Comparison of ENCODE assay signal across 2 cellular contexts in the genomic region with DNA sequence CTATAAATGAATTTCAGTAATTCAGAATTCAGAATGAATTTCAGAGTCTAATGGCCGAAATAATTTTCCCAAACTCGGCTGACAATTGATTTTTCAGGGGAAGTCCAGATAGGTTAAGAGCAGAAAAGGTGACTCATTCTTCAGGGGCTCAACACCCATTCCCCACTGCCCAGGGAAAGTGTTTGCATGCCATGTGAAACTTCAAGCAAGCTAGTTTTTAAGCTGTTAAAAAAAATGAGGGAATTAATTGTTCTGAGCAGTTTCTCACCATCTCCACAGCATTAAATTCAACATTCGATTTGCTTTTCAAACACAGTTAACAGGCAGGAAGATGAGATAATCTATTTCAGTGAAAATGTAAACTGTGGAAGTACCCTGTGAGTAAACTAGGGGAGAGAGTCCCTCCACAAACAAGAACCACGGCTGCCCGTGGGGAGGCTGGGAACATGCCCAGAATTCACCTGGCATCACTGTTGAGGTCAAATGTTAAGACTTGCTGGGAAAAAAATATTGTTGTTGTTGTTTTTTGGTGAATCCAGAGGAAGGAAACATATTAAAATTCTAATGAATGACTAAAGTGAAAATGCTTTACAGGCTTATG.
TF ChIP-seq lines count a peak whose summit lies in the region.

No MANE protein-coding gene starts in this region.

TF ChIP-seq in liver, 16 proteins besides CTCF, POLR2A, EP300 and RAD21 (continued from another document):
- TF ChIP-seq, protein P1, sequence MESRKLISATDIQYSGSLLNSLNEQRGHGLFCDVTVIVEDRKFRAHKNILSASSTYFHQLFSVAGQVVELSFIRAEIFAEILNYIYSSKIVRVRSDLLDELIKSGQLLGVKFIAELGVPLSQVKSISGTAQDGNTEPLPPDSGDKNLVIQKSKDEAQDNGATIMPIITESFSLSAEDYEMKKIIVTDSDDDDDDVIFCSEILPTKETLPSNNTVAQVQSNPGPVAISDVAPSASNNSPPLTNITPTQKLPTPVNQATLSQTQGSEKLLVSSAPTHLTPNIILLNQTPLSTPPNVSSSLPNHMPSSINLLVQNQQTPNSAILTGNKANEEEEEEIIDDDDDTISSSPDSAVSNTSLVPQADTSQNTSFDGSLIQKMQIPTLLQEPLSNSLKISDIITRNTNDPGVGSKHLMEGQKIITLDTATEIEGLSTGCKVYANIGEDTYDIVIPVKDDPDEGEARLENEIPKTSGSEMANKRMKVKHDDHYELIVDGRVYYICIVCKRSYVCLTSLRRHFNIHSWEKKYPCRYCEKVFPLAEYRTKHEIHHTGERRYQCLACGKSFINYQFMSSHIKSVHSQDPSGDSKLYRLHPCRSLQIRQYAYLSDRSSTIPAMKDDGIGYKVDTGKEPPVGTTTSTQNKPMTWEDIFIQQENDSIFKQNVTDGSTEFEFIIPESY (IDR thresholded peaks at IDR 0.05) = peak; percentile 28
- TF ChIP-seq, protein P2, sequence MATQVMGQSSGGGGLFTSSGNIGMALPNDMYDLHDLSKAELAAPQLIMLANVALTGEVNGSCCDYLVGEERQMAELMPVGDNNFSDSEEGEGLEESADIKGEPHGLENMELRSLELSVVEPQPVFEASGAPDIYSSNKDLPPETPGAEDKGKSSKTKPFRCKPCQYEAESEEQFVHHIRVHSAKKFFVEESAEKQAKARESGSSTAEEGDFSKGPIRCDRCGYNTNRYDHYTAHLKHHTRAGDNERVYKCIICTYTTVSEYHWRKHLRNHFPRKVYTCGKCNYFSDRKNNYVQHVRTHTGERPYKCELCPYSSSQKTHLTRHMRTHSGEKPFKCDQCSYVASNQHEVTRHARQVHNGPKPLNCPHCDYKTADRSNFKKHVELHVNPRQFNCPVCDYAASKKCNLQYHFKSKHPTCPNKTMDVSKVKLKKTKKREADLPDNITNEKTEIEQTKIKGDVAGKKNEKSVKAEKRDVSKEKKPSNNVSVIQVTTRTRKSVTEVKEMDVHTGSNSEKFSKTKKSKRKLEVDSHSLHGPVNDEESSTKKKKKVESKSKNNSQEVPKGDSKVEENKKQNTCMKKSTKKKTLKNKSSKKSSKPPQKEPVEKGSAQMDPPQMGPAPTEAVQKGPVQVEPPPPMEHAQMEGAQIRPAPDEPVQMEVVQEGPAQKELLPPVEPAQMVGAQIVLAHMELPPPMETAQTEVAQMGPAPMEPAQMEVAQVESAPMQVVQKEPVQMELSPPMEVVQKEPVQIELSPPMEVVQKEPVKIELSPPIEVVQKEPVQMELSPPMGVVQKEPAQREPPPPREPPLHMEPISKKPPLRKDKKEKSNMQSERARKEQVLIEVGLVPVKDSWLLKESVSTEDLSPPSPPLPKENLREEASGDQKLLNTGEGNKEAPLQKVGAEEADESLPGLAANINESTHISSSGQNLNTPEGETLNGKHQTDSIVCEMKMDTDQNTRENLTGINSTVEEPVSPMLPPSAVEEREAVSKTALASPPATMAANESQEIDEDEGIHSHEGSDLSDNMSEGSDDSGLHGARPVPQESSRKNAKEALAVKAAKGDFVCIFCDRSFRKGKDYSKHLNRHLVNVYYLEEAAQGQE (IDR thresholded peaks at IDR 0.05) = peak; percentile 25
- TF ChIP-seq JUND (IDR thresholded peaks at IDR 0.05) (peak in 1 of 2 donors; percentile 68), NR2F2 (IDR thresholded peaks at IDR 0.05) (no peak), FOXA1 (IDR thresholded peaks at IDR 0.05) (no peak), GABPA (IDR thresholded peaks at IDR 0.05 in 1 of 2, conservative IDR thresholded peaks at IDR 0.05 in 1 of 2) (no peak)

TF ChIP-seq in HepG2, 621 proteins besides CTCF, POLR2A, EP300 and RAD21 (continued from another document):
- TF ChIP-seq, protein P3, sequence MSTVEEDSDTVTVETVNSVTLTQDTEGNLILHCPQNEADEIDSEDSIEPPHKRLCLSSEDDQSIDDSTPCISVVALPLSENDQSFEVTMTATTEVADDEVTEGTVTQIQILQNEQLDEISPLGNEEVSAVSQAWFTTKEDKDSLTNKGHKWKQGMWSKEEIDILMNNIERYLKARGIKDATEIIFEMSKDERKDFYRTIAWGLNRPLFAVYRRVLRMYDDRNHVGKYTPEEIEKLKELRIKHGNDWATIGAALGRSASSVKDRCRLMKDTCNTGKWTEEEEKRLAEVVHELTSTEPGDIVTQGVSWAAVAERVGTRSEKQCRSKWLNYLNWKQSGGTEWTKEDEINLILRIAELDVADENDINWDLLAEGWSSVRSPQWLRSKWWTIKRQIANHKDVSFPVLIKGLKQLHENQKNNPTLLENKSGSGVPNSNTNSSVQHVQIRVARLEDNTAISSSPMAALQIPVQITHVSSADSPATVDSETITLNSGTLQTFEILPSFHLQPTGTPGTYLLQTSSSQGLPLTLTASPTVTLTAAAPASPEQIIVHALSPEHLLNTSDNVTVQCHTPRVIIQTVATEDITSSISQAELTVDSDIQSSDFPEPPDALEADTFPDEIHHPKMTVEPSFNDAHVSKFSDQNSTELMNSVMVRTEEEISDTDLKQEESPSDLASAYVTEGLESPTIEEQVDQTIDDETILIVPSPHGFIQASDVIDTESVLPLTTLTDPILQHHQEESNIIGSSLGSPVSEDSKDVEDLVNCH (CRISPR knock-in tag; IDR thresholded peaks at IDR 0.05) = no peak
- no peak for TF ChIP-seq ZNF496 (CRISPR knock-in tag; IDR thresholded peaks at IDR 0.05; ENCODE audit: insufficient replicate concordance)
- no peak for TF ChIP-seq SRSF9 (IDR thresholded peaks at IDR 0.05; ENCODE audit: borderline replicate concordance, insufficient read depth, low read depth, low read length, poor library complexity, severe bottlenecking)
- no peak for TF ChIP-seq ZBTB49 (CRISPR knock-in tag; IDR thresholded peaks at IDR 0.05; ENCODE audit: borderline replicate concordance)
- TF ChIP-seq DMAP1 (CRISPR knock-in tag; IDR thresholded peaks at IDR 0.05) = no peak
- TF ChIP-seq HIC2 (CRISPR knock-in tag; IDR thresholded peaks at IDR 0.05; ENCODE audit: low read depth) = no peak
- TF ChIP-seq MBNL3 (CRISPR knock-in tag; conservative IDR thresholded peaks at IDR 0.05) = no peak
- no peak for TF ChIP-seq ZNF12 (CRISPR knock-in tag; IDR thresholded peaks at IDR 0.05)
- no peak for TF ChIP-seq ZSCAN20 (CRISPR knock-in tag; IDR thresholded peaks at IDR 0.05; ENCODE audit: borderline replicate concordance)
- TF ChIP-seq NONO (IDR thresholded peaks at IDR 0.05) = no peak
- no peak for TF ChIP-seq NONO (CRISPR knock-in tag; conservative IDR thresholded peaks at IDR 0.05)
- no peak for TF ChIP-seq YEATS2 (CRISPR knock-in tag; IDR thresholded peaks at IDR 0.05; ENCODE audit: borderline replicate concordance)
- TF ChIP-seq SIN3A (IDR thresholded peaks at IDR 0.05; ENCODE audit: borderline replicate concordance, low read depth, low read length) = no peak
- TF ChIP-seq SKI (IDR thresholded peaks at IDR 0.05; ENCODE audit: partially characterized antibody) = no peak
- TF ChIP-seq ZNF232 (CRISPR knock-in tag; IDR thresholded peaks at IDR 0.05; ENCODE audit: borderline replicate concordance) = no peak
- no peak for TF ChIP-seq GMEB1 (CRISPR knock-in tag; IDR thresholded peaks at IDR 0.05; ENCODE audit: borderline replicate concordance)
- TF ChIP-seq, protein P4, sequence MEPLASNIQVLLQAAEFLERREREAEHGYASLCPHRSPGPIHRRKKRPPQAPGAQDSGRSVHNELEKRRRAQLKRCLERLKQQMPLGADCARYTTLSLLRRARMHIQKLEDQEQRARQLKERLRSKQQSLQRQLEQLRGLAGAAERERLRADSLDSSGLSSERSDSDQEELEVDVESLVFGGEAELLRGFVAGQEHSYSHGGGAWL (CRISPR knock-in tag; IDR thresholded peaks at IDR 0.05) = no peak
- TF ChIP-seq, protein P5, sequence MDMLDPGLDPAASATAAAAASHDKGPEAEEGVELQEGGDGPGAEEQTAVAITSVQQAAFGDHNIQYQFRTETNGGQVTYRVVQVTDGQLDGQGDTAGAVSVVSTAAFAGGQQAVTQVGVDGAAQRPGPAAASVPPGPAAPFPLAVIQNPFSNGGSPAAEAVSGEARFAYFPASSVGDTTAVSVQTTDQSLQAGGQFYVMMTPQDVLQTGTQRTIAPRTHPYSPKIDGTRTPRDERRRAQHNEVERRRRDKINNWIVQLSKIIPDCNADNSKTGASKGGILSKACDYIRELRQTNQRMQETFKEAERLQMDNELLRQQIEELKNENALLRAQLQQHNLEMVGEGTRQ (IDR thresholded peaks at IDR 0.05; ENCODE audit: low read depth, low read length) = no peak
- TF ChIP-seq, protein P5 (CRISPR knock-in tag; IDR thresholded peaks at IDR 0.05; ENCODE audit: borderline replicate concordance) = no peak
